In genomic region chr1:63054184-63054583, GRCh38 we compare ENCODE assay signal across 3 cellular contexts.
TF ChIP-seq lines count a peak whose summit lies in the region.

No MANE protein-coding gene starts in this region.

TF ChIP-seq in A549, 52 proteins besides CTCF, POLR2A, EP300 and RAD21:
- TF ChIP-seq MAX (IDR thresholded peaks at IDR 0.05) (no peak), JUNB (IDR thresholded peaks at IDR 0.05) (no peak), MAFK (IDR thresholded peaks at IDR 0.05; ENCODE audit: partially characterized antibody) (peak; percentile 39)
TF ChIP-seq in A549: peak in this region for 1.

TF ChIP-seq in GM23338, 12 proteins besides CTCF, POLR2A, EP300 and RAD21:
- TF ChIP-seq ZNF462 (CRISPR knock-in tag; IDR thresholded peaks at IDR 0.05) (no peak), EZH2phosphoT487 (IDR thresholded peaks at IDR 0.05; ENCODE audit: unreplicated experiment) (no peak), JUNB (IDR thresholded peaks at IDR 0.05; ENCODE audit: unreplicated experiment) (no peak), REST (IDR thresholded peaks at IDR 0.05; ENCODE audit: unreplicated experiment) (no peak), CREB1 (CRISPR knock-in tag; IDR thresholded peaks at IDR 0.05; ENCODE audit: low read depth) (no peak), EZH2 (IDR thresholded peaks at IDR 0.05; ENCODE audit: low read depth, unreplicated experiment) (no peak), ZNF331 (CRISPR knock-in tag; IDR thresholded peaks at IDR 0.05; ENCODE audit: low read depth) (no peak), NANOG (IDR thresholded peaks at IDR 0.05; ENCODE audit: borderline replicate concordance) (no peak), POLR2AphosphoS5 (IDR thresholded peaks at IDR 0.05; ENCODE audit: low read depth) (no peak), ETS1 (IDR thresholded peaks at IDR 0.05) (no peak), STAT1 (IDR thresholded peaks at IDR 0.05; ENCODE audit: unreplicated experiment) (no peak), ZNF114 (CRISPR knock-in tag; IDR thresholded peaks at IDR 0.05) (no peak)

TF ChIP-seq in K562, 482 proteins besides CTCF, POLR2A, EP300 and RAD21 (continued from another document):
- no peak for TF ChIP-seq NFYB (IDR thresholded peaks at IDR 0.05; ENCODE audit: extremely low read depth, insufficient read length)
